ENCODE assay signal across 34 cellular contexts in the genomic region with DNA sequence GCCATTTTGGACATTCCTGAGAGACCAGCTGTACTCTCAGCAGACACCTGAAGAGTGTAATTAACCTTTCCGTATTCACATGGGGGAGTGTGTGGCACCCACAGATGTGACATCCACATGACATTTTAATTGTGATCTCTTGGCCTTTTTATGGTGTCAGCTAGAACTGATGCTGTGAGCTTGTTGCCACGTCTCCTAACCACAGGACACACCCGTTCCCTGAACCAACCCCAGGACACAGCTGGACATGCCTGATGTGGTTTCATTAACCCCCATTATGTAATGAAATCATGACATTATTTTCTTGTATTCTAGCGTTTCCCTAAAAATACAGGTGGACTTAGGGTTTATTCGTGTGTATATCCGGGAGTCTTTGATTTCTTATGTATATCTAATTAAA.
"Had no signal": no experiment of that assay in that cellular context is flagged by ENCODE, and none has a peak within 500 bp of the region (broad histone marks: within the 10 kb centered on the region; RNA-seq: fewer than 3 reads in every experiment).

No MANE protein-coding gene starts in this region.

- DNase-seq: Karpas-422, Kasumi-1, MG63, MM.1S, MV-4-11, NCI-H1048, NCI-H1092, NCI-H1092 treated with DMSO at 0.1 percent for 48 hours, NCI-H1105, NCI-H1105 treated with DMSO at 0.1 percent for 48 hours, NCI-H1417, NCI-H1417 treated with DMSO at 0.1 percent for 48 hours, NCI-H1436, NCI-H1436 treated with DMSO at 0.1 percent for 48 hours, NCI-H146, NCI-H1694, NCI-H1694 treated with DMSO at 0.1 percent for 48 hours, NCI-H187, NCI-H187 treated with DMSO at 0.1 percent for 48 hours, NCI-H1930, NCI-H2029, NCI-H2029 treated with DMSO at 0.1 percent for 48 hours, NCI-H2081, NCI-H2081 treated with DMSO at 0.1 percent for 48 hours, NCI-H2107, NCI-H2171, NCI-H2171 treated with DMSO at 0.1 percent for 48 hours, NCI-H2227 treated with DMSO at 0.1 percent for 48 hours, NCI-H226, NCI-H345, NCI-H446, NCI-H446 treated with DMSO at 0.1 percent for 48 hours, NCI-H510A, NCI-H510A treated with DMSO at 0.1 percent for 48 hours had no signal

- H3K36me3 ChIP-seq: MG63 had no signal

- H3K27me3 ChIP-seq: MG63 had no signal

- H3K4me3 ChIP-seq: MG63 had no signal

- H3K9me3 ChIP-seq: MG63 had no signal
